1 cellular context compared by ENCODE assay signal in genomic region chr4:17797808-17798207, GRCh38.
TF ChIP-seq lines count a peak whose summit lies in the region.

No MANE protein-coding gene starts in this region.

TF ChIP-seq in HepG2, 621 proteins besides CTCF, POLR2A, EP300 and RAD21:
- TF ChIP-seq ZNF264 (CRISPR knock-in tag; IDR thresholded peaks at IDR 0.05) (no peak), SP2 (CRISPR knock-in tag; IDR thresholded peaks at IDR 0.05) (no peak), ZNF276 (CRISPR knock-in tag; IDR thresholded peaks at IDR 0.05; ENCODE audit: low read depth) (no peak), MLX (CRISPR knock-in tag; IDR thresholded peaks at IDR 0.05) (no peak)
- TF ChIP-seq, protein P1, sequence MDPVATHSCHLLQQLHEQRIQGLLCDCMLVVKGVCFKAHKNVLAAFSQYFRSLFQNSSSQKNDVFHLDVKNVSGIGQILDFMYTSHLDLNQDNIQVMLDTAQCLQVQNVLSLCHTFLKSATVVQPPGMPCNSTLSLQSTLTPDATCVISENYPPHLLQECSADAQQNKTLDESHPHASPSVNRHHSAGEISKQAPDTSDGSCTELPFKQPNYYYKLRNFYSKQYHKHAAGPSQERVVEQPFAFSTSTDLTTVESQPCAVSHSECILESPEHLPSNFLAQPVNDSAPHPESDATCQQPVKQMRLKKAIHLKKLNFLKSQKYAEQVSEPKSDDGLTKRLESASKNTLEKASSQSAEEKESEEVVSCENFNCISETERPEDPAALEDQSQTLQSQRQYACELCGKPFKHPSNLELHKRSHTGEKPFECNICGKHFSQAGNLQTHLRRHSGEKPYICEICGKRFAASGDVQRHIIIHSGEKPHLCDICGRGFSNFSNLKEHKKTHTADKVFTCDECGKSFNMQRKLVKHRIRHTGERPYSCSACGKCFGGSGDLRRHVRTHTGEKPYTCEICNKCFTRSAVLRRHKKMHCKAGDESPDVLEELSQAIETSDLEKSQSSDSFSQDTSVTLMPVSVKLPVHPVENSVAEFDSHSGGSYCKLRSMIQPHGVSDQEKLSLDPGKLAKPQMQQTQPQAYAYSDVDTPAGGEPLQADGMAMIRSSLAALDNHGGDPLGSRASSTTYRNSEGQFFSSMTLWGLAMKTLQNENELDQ (CRISPR knock-in tag; IDR thresholded peaks at IDR 0.05; ENCODE audit: borderline replicate concordance), result no peak
